In genomic region chr7:136292365-136292764, GRCh38 we compare ENCODE assay signal across 20 cellular contexts.
DNase-seq lines count a peak whose midpoint lies in the region; ATAC-seq and TF ChIP-seq lines count a peak whose summit lies in the region.
"Had no signal": no experiment of that assay in that cellular context is flagged by ENCODE, and none has a peak within 500 bp of the region (broad histone marks: within the 10 kb centered on the region; RNA-seq: fewer than 3 reads in every experiment).

No MANE protein-coding gene starts in this region.

- H3K14ac ChIP-seq in mesenchymal stem cell (ENCODE audit: low read length in 2 of 2) = no peak overlapping the region

- H3K9me2 ChIP-seq in GM23338 (ENCODE audit: insufficient read depth) (no peaks in the 10 kb centered on the region), OCI-LY1 (ENCODE audit: low read depth, low read length) (no peaks in the 10 kb centered on the region), SU-DHL-6 (replicated peaks; ENCODE audit: insufficient read depth, low read length) (no peaks in the 10 kb centered on the region)

- peaks cover 1% of the 10 kb centered on the region for H3K27me3 Mint-ChIP-seq in GM23338 (ENCODE audit: insufficient read depth, low read depth, poor library complexity)
- H3K27me3 Mint-ChIP-seq: B cell; CD4-positive, alpha-beta T cell had no signal

- TF ChIP-seq CTCF in GM23338 (conservative IDR thresholded peaks at IDR 0.05; ENCODE audit: low read depth in 2 of 2) (no peak), OCI-LY1 (IDR thresholded peaks at IDR 0.05; ENCODE audit: low read length) (no peak), SU-DHL-6 (IDR thresholded peaks at IDR 0.05; ENCODE audit: insufficient read depth, low read length, poor library complexity, severe bottlenecking) (no peak), coronary artery (IDR thresholded peaks at IDR 0.05) (no peak)

- H3K27me3 ChIP-seq in GM23338 (ENCODE audit: insufficient read depth) (no peaks in the 10 kb centered on the region), OCI-LY1 (ENCODE audit: insufficient read depth, low read length) (no peaks in the 10 kb centered on the region), SU-DHL-6 (ENCODE audit: low read length) (no peaks in the 10 kb centered on the region), rectal smooth muscle tissue (ENCODE audit: control insufficient read depth, insufficient read depth, low read length) (no peaks in the 10 kb centered on the region), mesenchymal stem cell (ENCODE audit: control insufficient read depth in 1 of 2, insufficient read depth in 1 of 2, low read length in 2 of 2) (no peaks in the 10 kb centered on the region)
- H3K27me3 ChIP-seq: BLaER1 treated with 17β-estradiol and CSF1 and Interleukin-3, amounts not matched to agents 10 nM and 100 nM had no signal

- H3K4ac ChIP-seq in mesenchymal stem cell (ENCODE audit: low read depth in 1 of 2, low read length in 2 of 2) = no peak overlapping the region

- DNase-seq in GM23338 (ENCODE audit: low spot score) = no peak
- DNase-seq in activated CD8-positive, alpha-beta memory T cell treated with anti-CD3 and anti-CD28 coated beads, Interleukin-2, amount 50 U/mL, for 48 hours = no peak
- DNase-seq in coronary artery (ENCODE audit: low spot score) = no peak
- no peak for DNase-seq in OCI-M2 (lab: John Stamatoyannopoulos, UW; ENCODE audit: unreplicated experiment)
- DNase-seq in mesenchymal stem cell = no peak
- DNase-seq: AML-193; Caco-2; Calu3; CD4-positive, alpha-beta T cell; CD8-positive, alpha-beta T cell; DMS79 treated with DMSO at 0.1 percent for 48 hours; GF-D8 had no signal

- H3K9me3 ChIP-seq in OCI-LY1 (ENCODE audit: low read length) = no peaks in the 10 kb centered on the region
- no peaks in the 10 kb centered on the region for H3K9me3 ChIP-seq in SU-DHL-6 (ENCODE audit: insufficient read depth, low read length)
- peaks cover 4% of the 10 kb centered on the region for H3K9me3 ChIP-seq in mesenchymal stem cell (ENCODE audit: control insufficient read depth, low read length)
- H3K9me3 ChIP-seq: A549; BLaER1 treated with 17β-estradiol and CSF1 and Interleukin-3, amounts not matched to agents 10 nM and 100 nM; Caco-2 had no signal

- H3K23ac ChIP-seq in mesenchymal stem cell (ENCODE audit: low read length in 2 of 2) = no peak overlapping the region

- H3K36me3 Mint-ChIP-seq in GM23338 (ENCODE audit: low read depth) = no peaks in the 10 kb centered on the region
- H3K36me3 Mint-ChIP-seq: CD8-positive, alpha-beta T cell had no signal

- H2BK12ac ChIP-seq in mesenchymal stem cell (ENCODE audit: low read length in 2 of 2) = no peak overlapping the region

- no peak overlapping the region for H2AK5ac ChIP-seq in mesenchymal stem cell (ENCODE audit: low read length, severe bottlenecking)

- H2AFZ ChIP-seq in GM23338 = no peak overlapping the region
- no peak overlapping the region for H2AFZ ChIP-seq in OCI-LY1 (ENCODE audit: low read length)
- H2AFZ ChIP-seq in SU-DHL-6 (ENCODE audit: low read depth, low read length, severe bottlenecking) = no peak overlapping the region
- H2AFZ ChIP-seq in mesenchymal stem cell (ENCODE audit: low read depth, low read length) = no peak overlapping the region

- H3K27ac Mint-ChIP-seq in GM23338 = 0 out of 2 replicates have a peak overlapping the region, but pooled peaks have one; percentile 21
- H3K27ac Mint-ChIP-seq: B cell; CD4-positive, alpha-beta T cell; CD8-positive, alpha-beta T cell had no signal

- no peaks in the 10 kb centered on the region for H3K4me1 ChIP-seq in GM23338 (ENCODE audit: insufficient read depth)
- peaks cover 30% of the 10 kb centered on the region for H3K4me1 ChIP-seq in OCI-LY1 (ENCODE audit: insufficient read depth, low read length, severe bottlenecking)
- H3K4me1 ChIP-seq in rectal smooth muscle tissue (ENCODE audit: control insufficient read depth, insufficient read depth, low read length) = peaks cover 11% of the 10 kb centered on the region
- H3K4me1 ChIP-seq in mesenchymal stem cell (ENCODE audit: control insufficient read depth, insufficient read depth, low read depth, low read length) = no peaks in the 10 kb centered on the region
- H3K4me1 ChIP-seq: A549; BLaER1 treated with 17β-estradiol and CSF1 and Interleukin-3, amounts not matched to agents 10 nM and 100 nM; Caco-2 had no signal

- H3K4me2 ChIP-seq in GM23338 (no peak overlapping the region), OCI-LY1 (ENCODE audit: low read length) (no peak overlapping the region), SU-DHL-6 (ENCODE audit: low read depth, low read length, poor library complexity, severe bottlenecking) (peak overlapping the region; percentile 60), mesenchymal stem cell (ENCODE audit: low read length, poor library complexity, severe bottlenecking) (no peak overlapping the region)
- H3K4me2 ChIP-seq: A549; BLaER1 treated with 17β-estradiol and CSF1 and Interleukin-3, amounts not matched to agents 10 nM and 100 nM had no signal

- H2BK5ac ChIP-seq in mesenchymal stem cell (ENCODE audit: low read depth, low read length, poor library complexity, severe bottlenecking) = no peak overlapping the region

- H2BK15ac ChIP-seq in mesenchymal stem cell (ENCODE audit: low read depth, poor library complexity, severe bottlenecking) = no peak overlapping the region

- no peak overlapping the region for H3K4me3 Mint-ChIP-seq in GM23338
- H3K4me3 Mint-ChIP-seq: B cell; CD4-positive, alpha-beta T cell; CD8-positive, alpha-beta T cell had no signal

- no peak overlapping the region for H4K8ac ChIP-seq in mesenchymal stem cell (ENCODE audit: low read length)

- no peaks in the 10 kb centered on the region for H3F3A ChIP-seq in GM23338 (replicated peaks; ENCODE audit: low read depth)
- no peaks in the 10 kb centered on the region; the same call in 1 of the 2 replicates for H3F3A ChIP-seq in OCI-LY1 (ENCODE audit: insufficient read depth, low read length)
- H3F3A ChIP-seq in SU-DHL-6 (ENCODE audit: insufficient read depth) = 0 out of 2 replicates have a peak, but pooled peaks cover 12% of the 10 kb centered on the region

- H3K36me3 ChIP-seq in GM23338 (ENCODE audit: insufficient read depth) = no peaks in the 10 kb centered on the region
- H3K36me3 ChIP-seq in OCI-LY1 (ENCODE audit: insufficient read depth, low read length) = no peaks in the 10 kb centered on the region
- no peaks in the 10 kb centered on the region for H3K36me3 ChIP-seq in SU-DHL-6 (ENCODE audit: low read length)
- H3K36me3 ChIP-seq in rectal smooth muscle tissue (ENCODE audit: control insufficient read depth, insufficient read depth, low read length) = no peaks in the 10 kb centered on the region
- no peaks in the 10 kb centered on the region for H3K36me3 ChIP-seq in mesenchymal stem cell (ENCODE audit: control insufficient read depth in 1 of 2, insufficient read depth in 2 of 2, low read depth in 1 of 2, low read length in 2 of 2)
- H3K36me3 ChIP-seq: BLaER1 treated with 17β-estradiol and CSF1 and Interleukin-3, amounts not matched to agents 10 nM and 100 nM had no signal

- H3K79me2 ChIP-seq in GM23338 (replicated peaks; ENCODE audit: insufficient read depth) (no peaks in the 10 kb centered on the region), OCI-LY1 (ENCODE audit: insufficient read depth, low read length) (no peaks in the 10 kb centered on the region), SU-DHL-6 (ENCODE audit: insufficient read depth, low read length) (no peaks in the 10 kb centered on the region)

- H3K4me3 ChIP-seq in GM23338 (no peak overlapping the region), OCI-LY1 (ENCODE audit: low read depth, low read length, poor library complexity, severe bottlenecking) (no peak overlapping the region), SU-DHL-6 (ENCODE audit: insufficient read depth, low read length, poor library complexity, severe bottlenecking) (no peak overlapping the region), rectal smooth muscle tissue (ENCODE audit: low read length) (no peak overlapping the region), coronary artery (no peak overlapping the region), mesenchymal stem cell (ENCODE audit: insufficient read depth in 1 of 2, low read depth in 1 of 2, low read length in 2 of 2) (no peak overlapping the region)
- H3K4me3 ChIP-seq: A549; BLaER1 treated with 17β-estradiol and CSF1 and Interleukin-3, amounts not matched to agents 10 nM and 100 nM had no signal

- no peaks in the 10 kb centered on the region for H4K20me1 ChIP-seq in GM23338 (replicated peaks; ENCODE audit: insufficient read depth)
- H4K20me1 ChIP-seq in OCI-LY1 (ENCODE audit: insufficient read depth, low read length) = no peaks in the 10 kb centered on the region
- H4K20me1 ChIP-seq in SU-DHL-6 (ENCODE audit: low read depth, low read length) = no peaks in the 10 kb centered on the region
- H4K20me1 ChIP-seq: BLaER1 treated with 17β-estradiol and CSF1 and Interleukin-3, amounts not matched to agents 10 nM and 100 nM had no signal

- H3K9ac ChIP-seq in OCI-LY1 (ENCODE audit: low read length) (no peak overlapping the region), SU-DHL-6 (ENCODE audit: low read length) (no peak overlapping the region), rectal smooth muscle tissue (ENCODE audit: low read length) (no peak overlapping the region), mesenchymal stem cell (ENCODE audit: low read length) (no peak overlapping the region)
- H3K9ac ChIP-seq: BLaER1 treated with 17β-estradiol and CSF1 and Interleukin-3, amounts not matched to agents 10 nM and 100 nM had no signal

- no peak overlapping the region for H3K18ac ChIP-seq in mesenchymal stem cell (ENCODE audit: low read depth in 1 of 2, low read length in 2 of 2)

- H3K27ac ChIP-seq in GM23338 (ENCODE audit: low read depth) (no peak overlapping the region), OCI-LY1 (ENCODE audit: low read depth, low read length, poor library complexity, severe bottlenecking) (peak overlapping the region; percentile 61), SU-DHL-6 (ENCODE audit: low read depth, low read length) (no peak overlapping the region), rectal smooth muscle tissue (ENCODE audit: low read depth, low read length) (peak overlapping the region; percentile 41), coronary artery (no peak overlapping the region), mesenchymal stem cell (ENCODE audit: low read length, poor library complexity, severe bottlenecking) (no peak overlapping the region)
- H3K27ac ChIP-seq: 22Rv1; A549; BLaER1 treated with 17β-estradiol and CSF1 and Interleukin-3, amounts not matched to agents 10 nM and 100 nM; C4-2B had no signal

- no peak overlapping the region for H4K91ac ChIP-seq in mesenchymal stem cell (ENCODE audit: low read length)

- no peak for ATAC-seq in GM23338
- ATAC-seq: A549; CD8-positive, alpha-beta T cell had no signal

- H3K79me1 ChIP-seq in mesenchymal stem cell (replicated peaks; ENCODE audit: low read length, poor library complexity, severe bottlenecking) = no peaks in the 10 kb centered on the region

- H3K9me3 Mint-ChIP-seq in GM23338 = no peaks in the 10 kb centered on the region

- peaks cover 2% of the 10 kb centered on the region; the same call in 1 of the 3 replicates for H3K4me1 Mint-ChIP-seq in GM23338
- H3K4me1 Mint-ChIP-seq: B cell had no signal

- no peak overlapping the region for H2BK120ac ChIP-seq in mesenchymal stem cell (ENCODE audit: low read depth, low read length)

TF ChIP-seq in GM23338, 12 proteins besides CTCF, POLR2A, EP300 and RAD21 (continues in another document):
- no peak for TF ChIP-seq EZH2 (IDR thresholded peaks at IDR 0.05; ENCODE audit: low read depth, unreplicated experiment)
- no peak for TF ChIP-seq STAT1 (IDR thresholded peaks at IDR 0.05; ENCODE audit: unreplicated experiment)
- no peak for TF ChIP-seq ZNF331 (CRISPR knock-in tag; IDR thresholded peaks at IDR 0.05; ENCODE audit: low read depth)

Comparison
In these comparisons a context has a peak if more than half of its experiments do, and no peak if none do; other contexts are left out.
1. H3K27ac ChIP-seq: peak in OCI-LY1 (single experiment) and rectal smooth muscle tissue (single experiment); none in GM23338 (single experiment), SU-DHL-6 (single experiment), coronary artery (0 of 2) and mesenchymal stem cell (single experiment).